10 cellular contexts compared by ENCODE assay signal in genomic region chr6:32975886-32976285, GRCh38. TPM values are rescaled to one million over a fixed set of nuclear protein-coding genes. Genes with fewer than 3 reads are reported as not detected.
DNase-seq lines count a peak whose midpoint lies in the region; ATAC-seq, FAIRE-seq and TF ChIP-seq lines count a peak whose summit lies in the region.
"Had no signal": no experiment of that assay in that cellular context is flagged by ENCODE, and none has a peak within 500 bp of the region (broad histone marks: within the 10 kb centered on the region; RNA-seq: fewer than 3 reads in every experiment).

No MANE protein-coding gene starts in this region.

- peaks cover 16 to 37% (median 29%) of the 10 kb centered on the region in 3 donors for H3K4me1 Mint-ChIP-seq in IgD-negative memory B cell
- H3K4me1 Mint-ChIP-seq in naive B cell = peaks cover 62 to 67% (median 64%) of the 10 kb centered on the region in 3 donors

- H3K4me3 Mint-ChIP-seq in IgD-negative memory B cell (peak overlapping the region in 3 of 4 donors; percentile 20 to 100 (median 99)), naive B cell (peak overlapping the region in 7 of 8 donors; percentile 35 to 100 (median 69))

- ATAC-seq in K562 (no peak), naive B cell (ENCODE audit: low read depth in 2 of 2) (no peak), GM21825 (IDR thresholded peaks at IDR 0.05; ENCODE audit: unreplicated experiment) (no peak), HG03097 (IDR thresholded peaks at IDR 0.05; ENCODE audit: low FRiP score, unreplicated experiment) (no peak)

- peaks cover 22% of the 10 kb centered on the region for H3K9me1 ChIP-seq in K562 (ENCODE audit: control insufficient read depth, insufficient read depth, low read length)

- TF ChIP-seq EP300 in K562 (IDR thresholded peaks at IDR 0.05; ENCODE audit: low read length) = no peak

- no peak for TF ChIP-seq POLR2A in K562 (conservative IDR thresholded peaks at IDR 0.05)

- H3K4me1 ChIP-seq in BE2C (no peaks in the 10 kb centered on the region), K562 (replicated peaks in 1 of 2; ENCODE audit: control insufficient read depth in 2 of 2, insufficient read depth in 2 of 2, low read length in 2 of 2) (peaks cover 14% of the 10 kb centered on the region in 2 experiments; a peak in 4 of 5 replicates)

- no peak overlapping the region for H3K27ac ChIP-seq in K562 (ENCODE audit: extremely low read depth, low read depth, low read length)

- H3K27me3 ChIP-seq in BE2C = no peaks in the 10 kb centered on the region
- H3K27me3 ChIP-seq in K562 (ENCODE audit: control insufficient read depth in 2 of 2, insufficient read depth in 2 of 2, low read length in 2 of 2) = no peaks in the 10 kb centered on the region

- no peak for DNase-seq in BE2C
- no peak for DNase-seq in K562 (ENCODE audit: extremely low read depth in 1 of 4, low spot score in 3 of 4)
- DNase-seq in naive B cell = no peak
- no peak for DNase-seq in stimulated activated CD4-positive, alpha-beta T cell treated with anti-CD3 and anti-CD28 coated beads, Interleukin-12 subunit alpha, Interleukin-12 subunit beta, amount 100 ng/mL, for 4 hours
- no peak for DNase-seq in SW 1271 (lab: John Stamatoyannopoulos, UW)
- DNase-seq: caudate nucleus, GF-D8 had no signal

- peak overlapping the region; percentile 10; the same call in 1 of the 2 replicates for H3K4me2 ChIP-seq in K562 (ENCODE audit: insufficient read depth, low read length)

- POLR2A ChIA-PET in K562 (lab: Yijun Ruan, JAX) = interaction anchor here (0.9 to 13.4 kb wide), 6 partner anchors 9 to 148 kb away, joined by 3 to 384 read pairs (median 64); partner anchors contain the start of genes HLA-DMA and TAP2

- no peak for TF ChIP-seq RAD21 in K562 (CRISPR knock-in tag; conservative IDR thresholded peaks at IDR 0.05 in 1 of 2, IDR thresholded peaks at IDR 0.05 in 1 of 2)

- peaks cover 14% of the 10 kb centered on the region for H3K36me3 Mint-ChIP-seq in IgD-negative memory B cell
- peaks cover 51 to 67% of the 10 kb centered on the region in 2 donors for H3K36me3 Mint-ChIP-seq in naive B cell

- no TSS peak for BruUV-seq in K562 (replicated peaks; lab: Mats Ljungman, UMichigan)

- in situ Hi-C loops in K562 (cut with MboI) = no loop called here

- H3K79me2 ChIP-seq in K562 (ENCODE audit: control insufficient read depth, insufficient read depth, low read length) = peaks cover 78% of the 10 kb centered on the region

- intact Hi-C loops in K562 (cut with micrococcal nuclease) = no loop called here

- H3K27ac Mint-ChIP-seq in IgD-negative memory B cell (peak overlapping the region; percentile 39 to 100 (median 88)), naive B cell (peak overlapping the region in 4 of 6 donors; percentile 69 to 99 (median 86))

- no peak for FAIRE-seq in K562 (lab: Jason Lieb, UNC)

- H3K4me3 ChIP-seq in BE2C (ENCODE audit: low read depth, low read length) (peak overlapping the region; percentile 83; the same call in 1 of the 2 replicates), K562 (peak overlapping the region; percentile 70; the same call in 1 of the 2 replicates)

- H3K27me3 Mint-ChIP-seq in IgD-negative memory B cell (no peaks in the 10 kb centered on the region), naive B cell (no peaks in the 10 kb centered on the region)

- H3K9me3 Mint-ChIP-seq in IgD-negative memory B cell (peaks cover 0 to 2% (median 0%) of the 10 kb centered on the region in 3 donors), naive B cell (no peaks in the 10 kb centered on the region)

- 78% methylated on average over 2 of the region's 2 CpGs for WGBS in K562 (ENCODE audit: insufficient coverage, low coverage, missing lambda C conversion rate)

- TF ChIP-seq CTCF in BE2C (IDR thresholded peaks at IDR 0.05; ENCODE audit: low read depth, low read length) (no peak), K562 (IDR thresholded peaks at IDR 0.05 in 2 of 3, conservative IDR thresholded peaks at IDR 0.05 in 1 of 3; ENCODE audit: insufficient read depth in 2 of 3, low read depth in 1 of 3, low read length in 3 of 3) (no peak)

- H3K36me3 ChIP-seq in BE2C (peaks cover 93% of the 10 kb centered on the region), K562 (ENCODE audit: control insufficient read depth, insufficient read depth, low read length) (peaks cover 93% of the 10 kb centered on the region)

- H3K9ac ChIP-seq in K562 (ENCODE audit: insufficient read depth in 1 of 2, low read depth in 2 of 2, low read length in 2 of 2) = no peak overlapping the region; a peak in 1 of 4 replicates

- no peaks in the 10 kb centered on the region for H3K9me3 ChIP-seq in BE2C
- H3K9me3 ChIP-seq in K562 (replicated peaks; ENCODE audit: control insufficient read depth, insufficient read depth, low read depth, low read length) = no peaks in the 10 kb centered on the region

- CTCF ChIA-PET in K562 (lab: Yijun Ruan, JAX; ENCODE audit: low intra/inter-chr PET ratio) = no interaction called here

- H2AFZ ChIP-seq in K562 (ENCODE audit: low read depth, low read length) = no peak overlapping the region

- peaks cover 76% of the 10 kb centered on the region for H4K20me1 ChIP-seq in K562 (replicated peaks; ENCODE audit: control insufficient read depth, insufficient read depth, low read length)

RNA-seq across cellular contexts. Expression of gene BRD2, which starts 7.5 kb away (rescaled TPM):
- 257 TPM for polyA plus RNA-seq in BE2C (2012; ENCODE audit: insufficient read depth, insufficient read length, low read depth)
- polyA plus RNA-seq in IgD-negative memory B cell (110 TPM), K562 (2011; rRNA removed) (189 and 242 TPM in 2 replicates), K562 (2014; fragmentation: Illumina TruSeq; extraction: Trizol) (211 and 252 TPM in 2 replicates), K562 (2014; fragmentation: Nextera tagmentation; extraction: Ambion mirVana) (100 to 1,000 TPM in 1 of 2 experiments, 10 to 100 TPM in 1; 19.0 to 113 TPM), K562 (2014; rRNA removed) (192 and 194 TPM in 2 replicates), naive B cell (ENCODE audit: low read depth in 6 of 6) (100 to 1,000 TPM in 1 of 6 donors, 10 to 100 TPM in 5; 26.9 to 148 (median 48.5) TPM)
- total RNA-seq in K562 (2011; cell fraction: chromatin; rRNA removed; ENCODE audit: low replicate concordance) = 729 and 883 TPM in 2 replicates
- total RNA-seq in K562 (2011; cell fraction: nucleolus; rRNA removed) = 319 and 374 TPM in 2 replicates
- 421 and 486 TPM in 2 replicates for total RNA-seq in K562 (2011; cell fraction: nucleoplasm; rRNA removed)
- total RNA-seq in K562 (2014; rRNA removed) (133 and 136 TPM in 2 replicates), K562 (2014; rRNA removed; fragmentation: Illumina TruSeq; extraction: Trizol) (135 and 136 TPM in 2 replicates), K562 (2015; rRNA removed; fragmentation: Illumina TruSeq; extraction: Trizol) (185 and 186 TPM in 2 replicates), K562 (2021) (173 and 181 TPM in 2 replicates)
- 99.8 and 136 TPM in 2 replicates for polyA plus RNA-seq in K562 (2011; cell fraction: cytosol; rRNA removed)
- polyA plus RNA-seq in K562 (2011; cell fraction: nucleus; rRNA removed) = 407 and 463 TPM in 2 replicates
- 164 and 174 TPM in 2 replicates for polyA plus RNA-seq in K562 (2012)
- polyA minus RNA-seq in K562 (2011; rRNA and poly(A)+ RNA removed) = 117 and 145 TPM in 2 replicates
- polyA minus RNA-seq in K562 (2011; cell fraction: cytosol; rRNA and poly(A)+ RNA removed) = 73.6 and 84.6 TPM in 2 replicates
- 153 and 260 TPM in 2 replicates for polyA minus RNA-seq in K562 (2011; cell fraction: nucleus; rRNA and poly(A)+ RNA removed)

RNA-seq across cellular contexts. Expression of gene HLA-DMA, which starts 23.0 kb away (rescaled TPM):
- polyA plus RNA-seq in BE2C (2012; ENCODE audit: insufficient read depth, insufficient read length, low read depth) = 0.56 TPM
- polyA plus RNA-seq in IgD-negative memory B cell (946 TPM), K562 (2011; rRNA removed) (0.13 and 0.28 TPM in 2 replicates), K562 (2014; fragmentation: Illumina TruSeq; extraction: Trizol) (0.50 and 0.83 TPM in 2 replicates), K562 (2014; fragmentation: Nextera tagmentation; extraction: Ambion mirVana) (under 1 TPM; 0.18 to 0.78 TPM), K562 (2014; rRNA removed) (0.48 and 1.7 TPM in 2 replicates), naive B cell (ENCODE audit: low read depth in 6 of 6) (1,000 to 10,000 TPM; 1,101 to 1,557 (median 1,371) TPM)
- 0.55 and 0.81 TPM in 2 replicates for total RNA-seq in K562 (2011; cell fraction: chromatin; rRNA removed; ENCODE audit: low replicate concordance)
- 0.83 and 0.92 TPM in 2 replicates for total RNA-seq in K562 (2011; cell fraction: nucleolus; rRNA removed)
- 2.4 and 2.9 TPM in 2 replicates for total RNA-seq in K562 (2011; cell fraction: nucleoplasm; rRNA removed)
- total RNA-seq in K562 (2014; rRNA removed) (0.23 and 0.33 TPM in 2 replicates), K562 (2014; rRNA removed; fragmentation: Illumina TruSeq; extraction: Trizol) (0.29 and 0.51 TPM in 2 replicates), K562 (2015; rRNA removed; fragmentation: Illumina TruSeq; extraction: Trizol) (0.58 and 0.60 TPM in 2 replicates), K562 (2021) (0.47 and 0.75 TPM in 2 replicates)
- polyA plus RNA-seq in K562 (2011; cell fraction: cytosol; rRNA removed) = 0.56 and 0.73 TPM in 2 replicates
- polyA plus RNA-seq in K562 (2011; cell fraction: nucleus; rRNA removed) = 2.3 TPM in 2 replicates
- polyA plus RNA-seq in K562 (2012) = 0.76 and 1.1 TPM in 2 replicates
- polyA minus RNA-seq in K562 (2011; rRNA and poly(A)+ RNA removed) = 0.25 and 0.39 TPM in 2 replicates
- polyA minus RNA-seq in K562 (2011; cell fraction: cytosol; rRNA and poly(A)+ RNA removed) = not detected in 2 replicates
- polyA minus RNA-seq in K562 (2011; cell fraction: nucleus; rRNA and poly(A)+ RNA removed) = 1.8 and 2.3 TPM in 2 replicates

RNA-seq across cellular contexts. Expression of gene HLA-DOA, which starts 33.5 kb away (rescaled TPM):
- polyA plus RNA-seq in BE2C (2012; ENCODE audit: insufficient read depth, insufficient read length, low read depth) = not detected
- 363 TPM for polyA plus RNA-seq in IgD-negative memory B cell
- total RNA-seq in K562 (2011; cell fraction: chromatin; rRNA removed; ENCODE audit: low replicate concordance) = not detected in 2 replicates
- total RNA-seq in K562 (2011; cell fraction: nucleolus; rRNA removed) = not detected in 2 replicates
- not detected in 2 replicates for total RNA-seq in K562 (2011; cell fraction: nucleoplasm; rRNA removed)
- not detected in 2 replicates for total RNA-seq in K562 (2014; rRNA removed)
- not detected in 2 replicates for total RNA-seq in K562 (2014; rRNA removed; fragmentation: Illumina TruSeq; extraction: Trizol)
- not detected in 2 replicates for total RNA-seq in K562 (2015; rRNA removed; fragmentation: Illumina TruSeq; extraction: Trizol)
- total RNA-seq in K562 (2021) = 0.07 TPM in 1 of 2 replicates, not detected in the other
- not detected in 2 replicates for polyA plus RNA-seq in K562 (2011; rRNA removed)
- polyA plus RNA-seq in K562 (2011; cell fraction: cytosol; rRNA removed) = not detected in 2 replicates
- not detected in 2 replicates for polyA plus RNA-seq in K562 (2011; cell fraction: nucleus; rRNA removed)
- polyA plus RNA-seq in K562 (2012) = not detected in 2 replicates
- not detected in 2 replicates for polyA plus RNA-seq in K562 (2014; fragmentation: Illumina TruSeq; extraction: Trizol)
- polyA plus RNA-seq in K562 (2014; fragmentation: Nextera tagmentation; extraction: Ambion mirVana) = not detected
- not detected in 2 replicates for polyA plus RNA-seq in K562 (2014; rRNA removed)
- not detected in 2 replicates for polyA minus RNA-seq in K562 (2011; rRNA and poly(A)+ RNA removed)
- not detected in 2 replicates for polyA minus RNA-seq in K562 (2011; cell fraction: cytosol; rRNA and poly(A)+ RNA removed)
- polyA minus RNA-seq in K562 (2011; cell fraction: nucleus; rRNA and poly(A)+ RNA removed) = not detected in 2 replicates
- 100 to 1,000 TPM; 219 to 598 (median 388) TPM for polyA plus RNA-seq in naive B cell (ENCODE audit: low read depth in 6 of 6)

RNA-seq across cellular contexts. Expression of gene HLA-DMB, which starts 35.1 kb away (rescaled TPM):
- not detected for polyA plus RNA-seq in BE2C (2012; ENCODE audit: insufficient read depth, insufficient read length, low read depth)
- polyA plus RNA-seq in IgD-negative memory B cell (771 TPM), K562 (2011; rRNA removed) (not detected in 2 replicates), K562 (2014; fragmentation: Illumina TruSeq; extraction: Trizol) (not detected in 2 replicates), K562 (2014; fragmentation: Nextera tagmentation; extraction: Ambion mirVana) (not detected), K562 (2014; rRNA removed) (0.03 TPM in 1 of 2 replicates, not detected in the other), naive B cell (ENCODE audit: low read depth in 6 of 6) (1,000 to 10,000 TPM; 1,171 to 1,354 (median 1,198) TPM)
- not detected in 2 replicates for total RNA-seq in K562 (2011; cell fraction: chromatin; rRNA removed; ENCODE audit: low replicate concordance)
- total RNA-seq in K562 (2011; cell fraction: nucleolus; rRNA removed) = not detected in 2 replicates
- total RNA-seq in K562 (2011; cell fraction: nucleoplasm; rRNA removed) = not detected in 2 replicates
- total RNA-seq in K562 (2014; rRNA removed) (not detected in 2 replicates), K562 (2014; rRNA removed; fragmentation: Illumina TruSeq; extraction: Trizol) (not detected in 2 replicates), K562 (2015; rRNA removed; fragmentation: Illumina TruSeq; extraction: Trizol) (not detected in 2 replicates), K562 (2021) (0.18 and 0.38 TPM in 2 replicates)
- polyA plus RNA-seq in K562 (2011; cell fraction: cytosol; rRNA removed) = not detected in 2 replicates
- polyA plus RNA-seq in K562 (2011; cell fraction: nucleus; rRNA removed) = not detected in 2 replicates
- not detected in 2 replicates for polyA plus RNA-seq in K562 (2012)
- polyA minus RNA-seq in K562 (2011; rRNA and poly(A)+ RNA removed) = not detected in 2 replicates
- polyA minus RNA-seq in K562 (2011; cell fraction: cytosol; rRNA and poly(A)+ RNA removed) = not detected in 2 replicates
- not detected in 2 replicates for polyA minus RNA-seq in K562 (2011; cell fraction: nucleus; rRNA and poly(A)+ RNA removed)

Comparison
In these comparisons a context has a peak if more than half of its experiments do, and no peak if none do; other contexts are left out.
1. RNA of gene HLA-DMA, which starts 23.0 kb away (polyA plus RNA-seq): 1,101 to 1,557 TPM in naive B cell and 946 TPM in IgD-negative memory B cell (single experiment); 0.13 to 2.3 TPM in K562; every median in the first group is over 100 times any median in the second.
2. RNA of gene HLA-DOA, which starts 33.5 kb away (polyA plus RNA-seq): 219 to 598 TPM in naive B cell and 363 TPM in IgD-negative memory B cell (single experiment); not detected in K562; every median in the first group is over 100 times any median in the second.